9 cellular contexts compared by ENCODE assay signal in genomic region chr6:44226368-44227137, GRCh38. TPM values are rescaled to one million over a fixed set of nuclear protein-coding genes. Genes with fewer than 3 reads are reported as not detected.
DNase-seq lines count a peak whose midpoint lies in the region; ATAC-seq and TF ChIP-seq lines count a peak whose summit lies in the region.
"Had no signal": no experiment of that assay in that cellular context is flagged by ENCODE, and none has a peak within 500 bp of the region (broad histone marks: within the 10 kb centered on the region; RNA-seq: fewer than 3 reads in every experiment).

No MANE protein-coding gene starts in this region.

- no peak for ATAC-seq in GM19463 (IDR thresholded peaks at IDR 0.05; ENCODE audit: unreplicated experiment)
- ATAC-seq: activated CD8-positive, alpha-beta memory T cell treated with anti-CD3 and anti-CD28 coated beads, Interleukin-2, amount 10 ng/mL, durations not matched to agents 7 days and 5 days had no signal

- no peak for TF ChIP-seq CTCF in KMS-11 (conservative IDR thresholded peaks at IDR 0.05; ENCODE audit: low read depth, low read length)
- no peak for TF ChIP-seq CTCF in ovary (IDR thresholded peaks at IDR 0.05)

- H3K27ac ChIP-seq in KMS-11 = peak overlapping the region; percentile 37; the same call in 1 of the 2 replicates
- peak overlapping the region; percentile 45 to 67 for H3K27ac ChIP-seq in ovary

- DNase-seq in cerebellar cortex (ENCODE audit: low spot score) = peak; percentile 60
- DNase-seq in ovary = peak in 2 of 5 donors; percentile 56 to 61
- no peak for DNase-seq in activated CD4-positive, alpha-beta T cell treated with anti-CD3 and anti-CD28 coated beads, Interleukin-2, amount 50 U/mL, for 1 hour
- DNase-seq in GM03348 (ENCODE audit: low spot score) = no peak
- DNase-seq: activated CD8-positive, alpha-beta memory T cell treated with anti-CD3 and anti-CD28 coated beads, Interleukin-2, amount 10 ng/mL, durations not matched to agents 7 days and 5 days; NCI-H2107; small intestine had no signal

- H3K4me3 ChIP-seq in KMS-11 (IDR thresholded peaks at IDR 0.05; ENCODE audit: insufficient read depth, low read depth, low read length) (no peak overlapping the region), ovary (peak overlapping the region; percentile 0)

- no peaks in the 10 kb centered on the region for H3K27me3 ChIP-seq in KMS-11 (ENCODE audit: insufficient read depth, low read depth)
- no peaks in the 10 kb centered on the region for H3K27me3 ChIP-seq in ovary

- no peak for TF ChIP-seq EP300 in ovary (IDR thresholded peaks at IDR 0.05)

- peak overlapping the region; percentile 6; the same call in 1 of the 2 replicates for H3K9ac ChIP-seq in KMS-11

- no peaks in the 10 kb centered on the region for H3K36me3 ChIP-seq in KMS-11 (ENCODE audit: insufficient read depth)
- no peaks in the 10 kb centered on the region for H3K36me3 ChIP-seq in ovary

- H3K4me2 ChIP-seq in KMS-11 = peak overlapping the region; percentile 96

- H3K9me3 ChIP-seq in ovary = no peaks in the 10 kb centered on the region

- no peak overlapping the region for H2AFZ ChIP-seq in KMS-11 (ENCODE audit: low read depth)

- H4K20me1 ChIP-seq in KMS-11 (ENCODE audit: insufficient read depth) = peaks cover 8% of the 10 kb centered on the region; the same call in 1 of the 2 replicates

- WGBS in ovary, 3 donors = 17 to 28% (median 17%) methylated on average over 15 of the region's 15 CpGs

- intact Hi-C loops in ovary (cut with DNase I) = loop anchor here in 1 of 4 donors (5.0 kb wide), 1 partner anchor 49 kb away; no protein-coding TSS in a partner anchor

- peaks cover 47% of the 10 kb centered on the region for H3K79me2 ChIP-seq in KMS-11 (ENCODE audit: insufficient read depth, low read depth)

- H3K4me1 ChIP-seq in KMS-11 (ENCODE audit: low read depth, poor library complexity, severe bottlenecking) (peaks cover 38% of the 10 kb centered on the region), ovary (ENCODE audit: insufficient read depth) (peaks cover 31% of the 10 kb centered on the region)

- TF ChIP-seq POLR2A in ovary (IDR thresholded peaks at IDR 0.05) = no peak

RNA-seq across cellular contexts. Expression of gene SLC29A1, which starts 3.2 kb away (rescaled TPM):
- total RNA-seq in ovary = 10 to 100 TPM; 11.2 to 35.4 (median 30.2) TPM
- polyA plus RNA-seq in ovary = 10 to 100 TPM; 24.8 to 54.0 TPM

RNA-seq across cellular contexts. Expression of gene MYMX, which starts 9.8 kb away (rescaled TPM):
- under 1 TPM in 2 of 7 donors, not detected in 5; 0.43 to 0.50 TPM for total RNA-seq in ovary
- under 1 TPM; 0.40 to 0.42 TPM for polyA plus RNA-seq in ovary
- total RNA-seq: activated CD8-positive, alpha-beta memory T cell treated with anti-CD3 and anti-CD28 coated beads, Interleukin-2, amount 10 ng/mL, durations not matched to agents 7 days and 5 days had no signal

RNA-seq across cellular contexts. Expression of gene HSP90AB1, which starts 20.3 kb away (rescaled TPM):
- total RNA-seq in ovary = 1,000 to 10,000 TPM in 6 of 7 donors, 100 to 1,000 TPM in 1; 820 to 1,796 (median 1,051) TPM
- polyA plus RNA-seq in ovary = 1,000 to 10,000 TPM in 1 of 2 donors, 100 to 1,000 TPM in 1; 972 to 1,905 TPM

RNA-seq across cellular contexts. Expression of gene SLC35B2, which starts 30.8 kb away (rescaled TPM):
- 10 to 100 TPM; 19.7 to 41.0 (median 29.7) TPM for total RNA-seq in ovary
- polyA plus RNA-seq in ovary = 10 to 100 TPM; 21.0 to 23.9 TPM

RNA-seq across cellular contexts. Expression of gene NFKBIE, which starts 38.8 kb away (rescaled TPM):
- total RNA-seq in ovary = 10 to 100 TPM in 2 of 7 donors, 1 to 10 TPM in 5; 2.8 to 93.6 (median 4.9) TPM
- polyA plus RNA-seq in ovary = 1 to 10 TPM; 2.7 to 6.8 TPM
